Comparison of ENCODE assay signal across 10 cellular contexts in genomic region chr9:91100878-91101450, GRCh38.
DNase-seq lines count a peak whose midpoint lies in the region; ATAC-seq and TF ChIP-seq lines count a peak whose summit lies in the region.
"Had no signal": no experiment of that assay in that cellular context is flagged by ENCODE, and none has a peak within 500 bp of the region (broad histone marks: within the 10 kb centered on the region; RNA-seq: fewer than 3 reads in every experiment).

No MANE protein-coding gene starts in this region.

- peak overlapping the region; percentile 58; the same call in 1 of the 2 replicates for H2AFZ ChIP-seq in OCI-LY7 (ENCODE audit: low read length)

- no peak overlapping the region for H3K4me3 ChIP-seq in OCI-LY7 (ENCODE audit: low read depth, low read length, poor library complexity, severe bottlenecking)
- H3K4me3 ChIP-seq: colonic mucosa, K562 had no signal

- H3K4me1 ChIP-seq in OCI-LY7 (ENCODE audit: insufficient read depth, low read length, poor library complexity, severe bottlenecking), result peaks cover 32% of the 10 kb centered on the region
- H3K4me1 ChIP-seq: colonic mucosa had no signal

- H3K27me3 Mint-ChIP-seq in neural crest cell (ENCODE audit: low read depth), result no peaks in the 10 kb centered on the region

- H3K27ac Mint-ChIP-seq in neural crest cell (ENCODE audit: unreplicated experiment), result peak overlapping the region; percentile 95

- no peaks in the 10 kb centered on the region for H4K20me1 ChIP-seq in OCI-LY7 (ENCODE audit: insufficient read depth, low read length)

- no peak for TF ChIP-seq CTCF in OCI-LY7 (conservative IDR thresholded peaks at IDR 0.05; ENCODE audit: low read length)
- no peak for TF ChIP-seq CTCF in neural crest cell (conservative IDR thresholded peaks at IDR 0.05)

- POLR2A ChIA-PET in OCI-LY7 (lab: Charles Lee), result interaction anchor here (1.0 kb wide), 1 partner anchor 69 kb away, joined by 3 read pairs; no protein-coding TSS in a partner anchor

- ATAC-seq in esophagus mucosa, result peak; percentile 41
- no peak for ATAC-seq in HG02798 (IDR thresholded peaks at IDR 0.05; ENCODE audit: poor library complexity, unreplicated experiment)
- no peak for ATAC-seq in GM21390 (IDR thresholded peaks at IDR 0.05; ENCODE audit: unreplicated experiment)
- ATAC-seq in HG03280 (IDR thresholded peaks at IDR 0.05; ENCODE audit: unreplicated experiment), result no peak
- ATAC-seq: K562 had no signal

- H3K4me2 ChIP-seq in OCI-LY7 (ENCODE audit: low read length), result peak overlapping the region; percentile 49

- intact Hi-C loops in OCI-LY7 (cut with micrococcal nuclease; ENCODE audit: unreplicated experiment), result loop anchor here (10.0 kb wide), 1 partner anchor 264 kb away; the partner anchor contains the start of gene AUH

- DNase-seq in AG20443 (ENCODE audit: low spot score), result peak; percentile 22
- no peak for DNase-seq in OCI-LY7 (ENCODE audit: low spot score)
- DNase-seq in neural crest cell (ENCODE audit: low read depth, low spot score), result no peak
- no peak for DNase-seq in DMS153 treated with DMSO at 0.1 percent for 48 hours (lab: John Stamatoyannopoulos, UW; ENCODE audit: unreplicated experiment)
- DNase-seq: colonic mucosa had no signal

- H3K9me3 ChIP-seq in OCI-LY7 (ENCODE audit: low read length), result no peaks in the 10 kb centered on the region
- H3K9me3 ChIP-seq: colonic mucosa had no signal

- H3K9me2 ChIP-seq in OCI-LY7 (ENCODE audit: insufficient read depth, low read length), result no peaks in the 10 kb centered on the region

- no peak overlapping the region for H3K4me3 Mint-ChIP-seq in neural crest cell

- CTCF ChIA-PET in OCI-LY7 (lab: Charles Lee; ENCODE audit: unreplicated experiment), result no interaction called here

- H3K4me1 Mint-ChIP-seq in neural crest cell, result peaks cover 13% of the 10 kb centered on the region

- no peaks in the 10 kb centered on the region for H3K79me2 ChIP-seq in OCI-LY7 (ENCODE audit: insufficient read depth, low read depth, low read length)

- H3K27ac ChIP-seq in OCI-LY7 (ENCODE audit: low read depth, low read length, poor library complexity, severe bottlenecking), result no peak overlapping the region
- H3K27ac ChIP-seq: colonic mucosa had no signal

- H3K36me3 ChIP-seq in OCI-LY7 (ENCODE audit: insufficient read depth, low read length), result no peaks in the 10 kb centered on the region
- H3K36me3 ChIP-seq: colonic mucosa had no signal

- H3K9me3 Mint-ChIP-seq in neural crest cell, result no peaks in the 10 kb centered on the region

- no TSS peak for BruUV-seq in OCI-LY7 (replicated peaks; lab: Mats Ljungman, UMichigan)

- no peaks in the 10 kb centered on the region for H3K36me3 Mint-ChIP-seq in neural crest cell (ENCODE audit: low read depth)
